18 cellular contexts compared by ENCODE assay signal in the genomic region with DNA sequence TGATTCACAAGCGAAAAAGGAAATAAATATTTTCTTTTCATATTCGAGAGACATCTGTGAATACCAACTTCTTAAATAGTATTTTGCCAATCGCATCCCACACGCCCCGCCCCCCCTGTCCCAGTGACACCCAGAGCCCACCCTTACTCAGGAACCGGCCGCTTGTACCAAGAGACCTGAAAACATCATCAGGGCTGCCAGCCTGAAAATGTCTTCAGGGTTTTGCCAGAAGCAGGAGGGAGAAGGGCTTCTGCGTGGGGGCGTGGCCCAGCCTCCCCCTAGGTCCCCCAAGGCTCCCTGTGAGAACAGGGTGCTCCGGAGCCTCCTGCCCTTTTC.
"Had no signal": no experiment of that assay in that cellular context is flagged by ENCODE, and none has a peak within 500 bp of the region (broad histone marks: within the 10 kb centered on the region; RNA-seq: fewer than 3 reads in every experiment).

No MANE protein-coding gene starts in this region.

- H3K36me3 ChIP-seq: upper lobe of right lung had no signal

- H3K9me3 ChIP-seq: psoas muscle, upper lobe of right lung had no signal

- H3K4me1 ChIP-seq: psoas muscle, upper lobe of right lung had no signal

- ATAC-seq: activated CD8-positive, alpha-beta memory T cell treated with anti-CD3 and anti-CD28 coated beads, Interleukin-2, amount 10 ng/mL, durations not matched to agents 7 days and 5 days; activated CD8-positive, alpha-beta T cell treated with anti-CD3 and anti-CD28 coated beads for 36 hours; natural killer cell; psoas muscle; SK-N-SH treated with all-trans-retinoic acid at 6 μM for 48 hours; upper lobe of right lung had no signal

- H3K4me3 ChIP-seq: hepatocyte, psoas muscle, upper lobe of right lung had no signal

- DNase-seq: activated CD4-positive, alpha-beta T cell treated with anti-CD3 and anti-CD28 coated beads, Interleukin-2, amount 10 ng/mL, durations not matched to agents 24 days and 14 days; activated CD8-positive, alpha-beta memory T cell treated with anti-CD3 and anti-CD28 coated beads, Interleukin-2, amount 10 ng/mL, durations not matched to agents 7 days and 5 days; activated CD8-positive, alpha-beta T cell treated with anti-CD3 and anti-CD28 coated beads for 36 hours; activated gamma-delta T cell treated with Interleukin-2 at 50 U/mL for 16 hours; activated T-cell treated with anti-CD3 and anti-CD28 coated beads for 4 hours; anterior cingulate cortex; foreskin fibroblast; immature natural killer cell; kidney glomerular epithelial cell; midbrain; natural killer cell; psoas muscle; right cardiac atrium; stimulated activated CD4-positive, alpha-beta T cell treated with anti-CD3 and anti-CD28 coated beads, Interleukin-1b, Interleukin-23, amount 100 ng/mL, for 48 hours; upper lobe of right lung had no signal

- H3K27ac ChIP-seq: epithelial cell of prostate, hepatocyte, upper lobe of right lung had no signal

- H3K27me3 ChIP-seq: hepatocyte, upper lobe of right lung had no signal
